In genomic region chr12:49683604-49684309, GRCh38 we compare ENCODE assay signal across 1 cellular context.
TF ChIP-seq lines count a peak whose summit lies in the region.

No MANE protein-coding gene starts in this region.

TF ChIP-seq in GM12878, 131 proteins besides CTCF, POLR2A, EP300 and RAD21:
- TF ChIP-seq CBX3 (IDR thresholded peaks at IDR 0.05; ENCODE audit: borderline replicate concordance, low read depth) (no peak), RB1 (IDR thresholded peaks at IDR 0.05; ENCODE audit: borderline replicate concordance) (no peak), NFIC (IDR thresholded peaks at IDR 0.05; ENCODE audit: low read depth, low read length) (no peak), ZBTB4 (CRISPR knock-in tag; IDR thresholded peaks at IDR 0.05) (no peak), SKIL (IDR thresholded peaks at IDR 0.05; ENCODE audit: low read depth, poor library complexity, severe bottlenecking) (no peak)
